Comparison of ENCODE assay signal across 9 cellular contexts in the genomic region with DNA sequence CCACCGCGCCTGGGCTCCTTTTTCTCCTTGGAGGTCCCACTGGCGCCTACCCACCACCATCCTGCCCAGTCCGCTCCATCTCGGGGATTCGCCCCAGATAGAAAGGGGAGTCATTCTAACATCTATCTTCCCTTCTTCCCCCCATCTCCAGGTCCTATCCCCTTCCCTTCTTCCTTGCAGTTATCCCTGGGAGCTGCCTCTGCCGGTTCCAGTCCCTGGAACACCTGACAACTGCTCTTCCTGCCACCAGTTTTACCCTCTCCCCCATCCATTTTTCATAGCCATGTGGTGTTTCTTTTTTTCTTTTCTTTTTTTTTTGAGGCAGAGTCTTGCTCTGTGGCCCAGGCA. TPM values are rescaled to one million over a fixed set of nuclear protein-coding genes. Genes with fewer than 3 reads are reported as not detected.
DNase-seq lines count a peak whose midpoint lies in the region; ATAC-seq and TF ChIP-seq lines count a peak whose summit lies in the region.
"Had no signal": no experiment of that assay in that cellular context is flagged by ENCODE, and none has a peak within 500 bp of the region (broad histone marks: within the 10 kb centered on the region; RNA-seq: fewer than 3 reads in every experiment).

No MANE protein-coding gene starts in this region.

- H3K4me3 Mint-ChIP-seq in endothelial cell (ENCODE audit: unreplicated experiment) (peak overlapping the region; percentile 59), neural crest cell (peak overlapping the region; percentile 85)

- H3K4me1 ChIP-seq in A673 (ENCODE audit: insufficient read depth, low read length, poor library complexity, severe bottlenecking): peaks cover 4% of the 10 kb centered on the region
- H3K4me1 ChIP-seq in HEK293 (ENCODE audit: control insufficient read depth, insufficient read depth, low read length): no peaks in the 10 kb centered on the region

- peaks cover 12% of the 10 kb centered on the region for H3K27me3 Mint-ChIP-seq in endothelial cell (ENCODE audit: unreplicated experiment)
- H3K27me3 Mint-ChIP-seq in neural crest cell (ENCODE audit: low read depth): peaks cover 19% of the 10 kb centered on the region

- TF ChIP-seq CTCF in A673 (conservative IDR thresholded peaks at IDR 0.05; ENCODE audit: low read depth, low read length): peak; percentile 33; the same call in 1 of the 2 replicates
- TF ChIP-seq CTCF in HEK293 (tag by site-specific recombination; IDR thresholded peaks at IDR 0.05): no peak; the same call in 1 of the 2 replicates
- TF ChIP-seq CTCF in endothelial cell (IDR thresholded peaks at IDR 0.05; ENCODE audit: unreplicated experiment): no peak
- peak; percentile 33 for TF ChIP-seq CTCF in neural crest cell (conservative IDR thresholded peaks at IDR 0.05)
- TF ChIP-seq CTCF in WERI-Rb-1 (IDR thresholded peaks at IDR 0.05; ENCODE audit: low read depth, low read length): no peak

- no peaks in the 10 kb centered on the region for H3K36me3 Mint-ChIP-seq in endothelial cell (ENCODE audit: low read depth, unreplicated experiment)
- H3K36me3 Mint-ChIP-seq in neural crest cell (ENCODE audit: low read depth): no peaks in the 10 kb centered on the region

- CTCF ChIA-PET in A673 (lab: Charles Lee): interaction anchor here (0.5 to 1.3 kb wide), 10 partner anchors 10 to 615 kb away, joined by 3 to 7 read pairs (median 4); partner anchors contain the start of gene COL16A1
- CTCF ChIA-PET in HEK293 (lab: Yijun Ruan, JAX): interaction anchor here (0.6 to 7.7 kb wide), 31 partner anchors 8 to 342 kb away, joined by 3 to 77 read pairs (median 5); partner anchors contain the start of gene COL16A1

- peaks cover 15% of the 10 kb centered on the region for H3K4me1 Mint-ChIP-seq in endothelial cell (ENCODE audit: unreplicated experiment)
- H3K4me1 Mint-ChIP-seq in neural crest cell: peaks cover 38% of the 10 kb centered on the region

- H3K27ac Mint-ChIP-seq in endothelial cell (ENCODE audit: unreplicated experiment) (no peak overlapping the region), neural crest cell (ENCODE audit: unreplicated experiment) (no peak overlapping the region)

- no peak for ATAC-seq in HG02610 (IDR thresholded peaks at IDR 0.05; ENCODE audit: unreplicated experiment)

- POLR2A ChIA-PET in A673 (lab: Charles Lee; ENCODE audit: low non-redundant PET): no interaction called here
- POLR2A ChIA-PET in HEK293 (lab: Yijun Ruan, JAX): interaction anchor here (0.9 to 1.0 kb wide), 2 partner anchors 14 to 52 kb away, joined by 3 read pairs; no protein-coding TSS in a partner anchor

- no TSS peak for BruUV-seq in A673 (replicated peaks; lab: Mats Ljungman, UMichigan)

- H3K27me3 ChIP-seq in A673 (replicated peaks; ENCODE audit: insufficient read depth, low read depth, low read length, poor library complexity): no peaks in the 10 kb centered on the region
- no peaks in the 10 kb centered on the region for H3K27me3 ChIP-seq in WERI-Rb-1 (ENCODE audit: insufficient read depth, low read depth, severe bottlenecking)

- intact Hi-C loops in A673 (cut with micrococcal nuclease; ENCODE audit: unreplicated experiment): no loop called here

- H3K27ac ChIP-seq in A673 (ENCODE audit: low read depth, low read length, poor library complexity, severe bottlenecking) (no peak overlapping the region), HEK293 (ENCODE audit: extremely low read depth, low read depth, low read length) (no peak overlapping the region), WERI-Rb-1 (no peak overlapping the region)

- TF ChIP-seq POLR2A in erythroblast (IDR thresholded peaks at IDR 0.05; ENCODE audit: low read length): no peak

- H3K9me3 ChIP-seq in A673 (ENCODE audit: low read depth, low read length, poor library complexity, severe bottlenecking) (no peaks in the 10 kb centered on the region), HEK293 (ENCODE audit: control insufficient read depth, insufficient read depth, low read depth, low read length) (no peaks in the 10 kb centered on the region), WERI-Rb-1 (ENCODE audit: severe bottlenecking) (no peaks in the 10 kb centered on the region)

- H3K9me3 Mint-ChIP-seq in endothelial cell (ENCODE audit: unreplicated experiment): no peaks in the 10 kb centered on the region
- no peaks in the 10 kb centered on the region for H3K9me3 Mint-ChIP-seq in neural crest cell

- H3K4me3 ChIP-seq in A673 (ENCODE audit: low read depth, low read length, poor library complexity, severe bottlenecking) (no peak overlapping the region), HEK293 (ENCODE audit: low read depth, low read length) (no peak overlapping the region), WERI-Rb-1 (ENCODE audit: low read depth, low read length) (no peak overlapping the region)

- DNase-seq in A673 (ENCODE audit: low spot score) (no peak), endothelial cell (ENCODE audit: low spot score) (no peak), neural crest cell (ENCODE audit: low read depth, low spot score) (no peak), erythroblast (lab: John Stamatoyannopoulos, UW) (no peak), WERI-Rb-1 (no peak)
- no peak for DNase-seq in activated effector memory CD4-positive, alpha-beta T cell treated with anti-CD3 and anti-CD28 coated beads, Interleukin-2, amount 50 U/mL, for 16 hours
- DNase-seq: NCI-H1417 treated with DMSO at 0.1 percent for 48 hours had no signal

- no peaks in the 10 kb centered on the region for H3K36me3 ChIP-seq in A673 (ENCODE audit: insufficient read depth, low read length, poor library complexity, severe bottlenecking)
- H3K36me3 ChIP-seq in HEK293 (ENCODE audit: control insufficient read depth in 2 of 2, insufficient read depth in 1 of 2, low read length in 2 of 2): no peaks in the 10 kb centered on the region
- no peaks in the 10 kb centered on the region for H3K36me3 ChIP-seq in WERI-Rb-1

TF ChIP-seq in HEK293, 187 proteins besides CTCF, POLR2A, EP300 and RAD21:
- TF ChIP-seq ZBTB8A (tag by site-specific recombination; IDR thresholded peaks at IDR 0.05) (0 out of 2 replicates have a peak, but pooled peaks have one; percentile 17), ZNF341 (tag by site-specific recombination; IDR thresholded peaks at IDR 0.05; ENCODE audit: low read depth) (peak; percentile 20; the same call in 1 of the 2 replicates), ZBTB17 (tag by site-specific recombination; IDR thresholded peaks at IDR 0.05) (peak; percentile 45; the same call in 1 of the 2 replicates), ZNF521 (tag by site-specific recombination; IDR thresholded peaks at IDR 0.05) (no peak), ZBTB20 (tag by site-specific recombination; IDR thresholded peaks at IDR 0.05) (no peak), ZNF555 (tag by site-specific recombination; conservative IDR thresholded peaks at IDR 0.05) (no peak), ZBTB48 (tag by site-specific recombination; IDR thresholded peaks at IDR 0.05) (0 out of 2 replicates have a peak, but pooled peaks have one; percentile 33), ZNF366 (tag by site-specific recombination; conservative IDR thresholded peaks at IDR 0.05) (peak; percentile 90), PRDM2 (tag by site-specific recombination; IDR thresholded peaks at IDR 0.05; ENCODE audit: borderline replicate concordance) (no peak), ZNF350 (tag by site-specific recombination; IDR thresholded peaks at IDR 0.05) (no peak), KLF10 (tag by site-specific recombination; IDR thresholded peaks at IDR 0.05) (no peak)

RNA-seq across cellular contexts. Expression of gene COL16A1, which starts 12.0 kb away (rescaled TPM):
- total RNA-seq in A673 (2021) (26.6 and 35.7 TPM in 2 replicates), endothelial cell (ENCODE audit: unreplicated experiment) (5.3 TPM), neural crest cell (0.72 and 0.80 TPM in 2 replicates)

RNA-seq across cellular contexts. Expression of gene ADGRB2, which starts 48.3 kb away (rescaled TPM):
- 5.9 and 8.6 TPM in 2 replicates for total RNA-seq in A673 (2021)
- total RNA-seq in endothelial cell (ENCODE audit: unreplicated experiment): 0.44 TPM
- 17.8 and 18.8 TPM in 2 replicates for total RNA-seq in neural crest cell

Comparison
In these comparisons a context has a peak if more than half of its experiments do, and no peak if none do; other contexts are left out.
1. CTCF ChIP-seq: peak in A673 (single experiment) and neural crest cell (single experiment); none in HEK293 (single experiment), endothelial cell (single experiment) and WERI-Rb-1 (single experiment).